ENCODE assay signal across 20 cellular contexts in genomic region chr7:30473903-30474302, GRCh38. TPM values are rescaled to one million over a fixed set of nuclear protein-coding genes. Genes with fewer than 3 reads are reported as not detected.
DNase-seq lines count a peak whose midpoint lies in the region; ATAC-seq, FAIRE-seq and TF ChIP-seq lines count a peak whose summit lies in the region.
"Had no signal": no experiment of that assay in that cellular context is flagged by ENCODE, and none has a peak within 500 bp of the region (broad histone marks: within the 10 kb centered on the region; RNA-seq: fewer than 3 reads in every experiment).

No MANE protein-coding gene starts in this region.

- no peak for DNase-seq in heart right ventricle
- no peak for DNase-seq in left ventricle myocardium superior
- DNase-seq in astrocyte (ENCODE audit: low read depth): no peak
- no peak for DNase-seq in mesendoderm
- no peak for DNase-seq in tibial nerve (ENCODE audit: low spot score in 2 of 2)
- no peak for DNase-seq in AML-193 (lab: John Stamatoyannopoulos, UW)
- DNase-seq in SIG-M5 treated with dmso at 0.1 percent for 504 hours (lab: John Stamatoyannopoulos, UW; ENCODE audit: unreplicated experiment): no peak
- DNase-seq: activated CD4-positive, CD25-positive, alpha-beta regulatory T cell treated with anti-CD3 and anti-CD28 coated beads, Interleukin-2, amount 50 U/mL, for 72 hours; activated gamma-delta T cell; amygdala; Caco-2; foreskin fibroblast; NCI-H146; NCI-H2227 treated with DMSO at 0.1 percent for 48 hours; NK-92 treated with Interleukin-12 subunit alpha and Interleukin-12 subunit beta, amount 100 ng/mL, for 24 hours; stimulated activated CD4-positive, alpha-beta T cell treated with anti-CD3 and anti-CD28 coated beads, Interleukin-12 subunit alpha, Interleukin-12 subunit beta, amount 100 ng/mL, for 4 hours had no signal

- H3K4me3 Mint-ChIP-seq in astrocyte (ENCODE audit: unreplicated experiment): no peak overlapping the region

- H3K9me3 Mint-ChIP-seq in astrocyte (ENCODE audit: unreplicated experiment): no peaks in the 10 kb centered on the region
- H3K9me3 Mint-ChIP-seq: nephron had no signal

- no peak overlapping the region for H3K56ac ChIP-seq in mesendoderm (ENCODE audit: low read length)

- no peak overlapping the region for H3K4ac ChIP-seq in mesendoderm (ENCODE audit: low read depth, low read length)

- no peak for TF ChIP-seq POLR2A in tibial nerve (IDR thresholded peaks at IDR 0.05)

- peaks cover 37% of the 10 kb centered on the region for H3K79me2 ChIP-seq in astrocyte (ENCODE audit: insufficient read depth, low read length)
- H3K79me2 ChIP-seq in mesendoderm (ENCODE audit: control insufficient read depth, insufficient read depth, low read length): peaks cover 2% of the 10 kb centered on the region

- 85 to 88% methylated on average over 1 of the region's 1 CpG for WGBS in heart right ventricle, 2 donors
- WGBS in mesendoderm (ENCODE audit: extremely low coverage, insufficient coverage, low lambda C conversion rate): no CpG with 5 or more reads among the region's 1 CpG
- 87 to 98% methylated on average over 1 of the region's 1 CpG for WGBS in tibial nerve, 2 donors

- peaks cover 58% of the 10 kb centered on the region for H3K4me1 Mint-ChIP-seq in astrocyte (ENCODE audit: low read depth, unreplicated experiment)

- H2AK5ac ChIP-seq in mesendoderm (ENCODE audit: low read length): no peak overlapping the region

- no peak overlapping the region for H2BK120ac ChIP-seq in mesendoderm (ENCODE audit: low read depth, low read length)

- H3K27ac ChIP-seq in heart right ventricle: peak overlapping the region in 7 of 10 donors; percentile 50 to 99 (median 78)
- H3K27ac ChIP-seq in astrocyte (ENCODE audit: low read depth, low read length): no peak overlapping the region
- H3K27ac ChIP-seq in mesendoderm (ENCODE audit: low read depth, low read length): no peak overlapping the region
- H3K27ac ChIP-seq in tibial nerve: peak overlapping the region in 3 of 4 donors; percentile 48 to 97 (median 96)

- H3K18ac ChIP-seq in mesendoderm (ENCODE audit: low read length): peak overlapping the region; percentile 61

- no peak overlapping the region for H3K4me2 ChIP-seq in astrocyte (ENCODE audit: low read length)
- H3K4me2 ChIP-seq in mesendoderm (ENCODE audit: low read length): no peak overlapping the region

- peaks cover 36 to 93% (median 90%) of the 10 kb centered on the region in 9 donors for H3K4me1 ChIP-seq in heart right ventricle
- peaks cover 48% of the 10 kb centered on the region for H3K4me1 ChIP-seq in astrocyte (ENCODE audit: insufficient read depth, low read length)
- peaks cover 15% of the 10 kb centered on the region for H3K4me1 ChIP-seq in mesendoderm (ENCODE audit: control insufficient read depth, low read depth, low read length)
- H3K4me1 ChIP-seq in tibial nerve: peaks cover 0 to 92% (median 76%) of the 10 kb centered on the region in 4 donors

- H3K4me3 ChIP-seq in heart right ventricle: no peak overlapping the region
- no peak overlapping the region for H3K4me3 ChIP-seq in astrocyte (ENCODE audit: insufficient read depth, low read depth, low read length)
- no peak overlapping the region for H3K4me3 ChIP-seq in mesendoderm (ENCODE audit: low read length)
- H3K4me3 ChIP-seq in tibial nerve: no peak overlapping the region

- H3K36me3 Mint-ChIP-seq in astrocyte (ENCODE audit: low read depth, unreplicated experiment): peaks cover 11% of the 10 kb centered on the region

- H3K9ac ChIP-seq in astrocyte (ENCODE audit: low read length) (no peak overlapping the region), mesendoderm (ENCODE audit: low read length) (no peak overlapping the region)

- no peak overlapping the region for H3K23ac ChIP-seq in mesendoderm (ENCODE audit: low read length)

- no peak for TF ChIP-seq EP300 in tibial nerve (IDR thresholded peaks at IDR 0.05)

- FAIRE-seq in astrocyte (lab: Jason Lieb, UNC): no peak
- FAIRE-seq: endometrium, HTR-8/SVneo had no signal

- peaks cover 0 to 5% (median 0%) of the 10 kb centered on the region in 9 donors for H3K36me3 ChIP-seq in heart right ventricle
- no peaks in the 10 kb centered on the region for H3K36me3 ChIP-seq in astrocyte (ENCODE audit: insufficient read depth, low read length)
- no peaks in the 10 kb centered on the region for H3K36me3 ChIP-seq in mesendoderm (ENCODE audit: control insufficient read depth, insufficient read depth, low read length)
- no peaks in the 10 kb centered on the region for H3K36me3 ChIP-seq in tibial nerve

- H3K79me1 ChIP-seq in mesendoderm (ENCODE audit: low read length): peaks cover 5% of the 10 kb centered on the region

- no peak overlapping the region for H2BK15ac ChIP-seq in mesendoderm (replicated peaks; ENCODE audit: low read depth)

- H4K5ac ChIP-seq in mesendoderm (ENCODE audit: low read length): no peak overlapping the region

- no peak overlapping the region for H4K8ac ChIP-seq in mesendoderm (ENCODE audit: low read depth, low read length)

- intact Hi-C loops in heart right ventricle (cut with DNase I): loop anchor here in 2 of 10 donors (5.0 to 10.0 kb wide), 2 partner anchors 33 to 189 kb away; partner anchors contain the start of gene ZNRF2 (in 1 of the 2)
- intact Hi-C loops in left ventricle myocardium superior (cut with micrococcal nuclease): no loop called here

- H2AFZ ChIP-seq in astrocyte (ENCODE audit: low read depth, low read length): no peak overlapping the region

- H2BK5ac ChIP-seq in mesendoderm (ENCODE audit: low read length): no peak overlapping the region

- H3K27me3 Mint-ChIP-seq in astrocyte (ENCODE audit: low read depth, unreplicated experiment): no peaks in the 10 kb centered on the region

- peak overlapping the region; percentile 34 for H3K27ac Mint-ChIP-seq in astrocyte (ENCODE audit: unreplicated experiment)

- H3K9me3 ChIP-seq in heart right ventricle: no peaks in the 10 kb centered on the region
- H3K9me3 ChIP-seq in astrocyte (ENCODE audit: insufficient read depth, low read depth, low read length): no peaks in the 10 kb centered on the region
- no peaks in the 10 kb centered on the region for H3K9me3 ChIP-seq in tibial nerve
- H3K9me3 ChIP-seq: Caco-2 had no signal

- H3K27me3 ChIP-seq in heart right ventricle (no peaks in the 10 kb centered on the region), astrocyte (ENCODE audit: insufficient read depth, low read length) (no peaks in the 10 kb centered on the region), mesendoderm (ENCODE audit: insufficient read depth, low read length, poor library complexity) (peaks cover 6% of the 10 kb centered on the region), tibial nerve (no peaks in the 10 kb centered on the region)

- no peak for ATAC-seq in heart right ventricle
- no peak for ATAC-seq in left ventricle myocardium superior
- no peak for ATAC-seq in HG03039 (IDR thresholded peaks at IDR 0.05; ENCODE audit: unreplicated experiment)

- no peak for TF ChIP-seq CTCF in heart right ventricle (IDR thresholded peaks at IDR 0.05)
- TF ChIP-seq CTCF in astrocyte (IDR thresholded peaks at IDR 0.05; ENCODE audit: insufficient read depth, low read depth, low read length): no peak
- no peak for TF ChIP-seq CTCF in tibial nerve (IDR thresholded peaks at IDR 0.05)

- no peaks in the 10 kb centered on the region for H4K20me1 ChIP-seq in astrocyte (ENCODE audit: insufficient read depth, low read length)

RNA-seq across cellular contexts. Expression of gene NOD1, which starts 4.7 kb away (rescaled TPM):
- 10 to 100 TPM in 3 of 10 donors, 1 to 10 TPM in 7; 6.3 to 19.1 (median 8.6) TPM for total RNA-seq in heart right ventricle
- 10 to 100 TPM in 1 of 2 donors, 1 to 10 TPM in 1; 7.6 to 18.4 TPM for polyA plus RNA-seq in heart right ventricle
- 6.9 TPM for total RNA-seq in left ventricle myocardium superior
- total RNA-seq in astrocyte: 9.3 and 9.7 TPM in 2 replicates
- 5.5 TPM for polyA plus RNA-seq in mesendoderm (2013, experiment 1 of 2)
- 5.2 TPM for polyA plus RNA-seq in mesendoderm (2013, experiment 2 of 2)
- total RNA-seq in tibial nerve: 10 to 100 TPM; 14.9 to 50.4 (median 31.8) TPM

RNA-seq across cellular contexts. Expression of gene GGCT, which starts 30.7 kb away (rescaled TPM):
- total RNA-seq in heart right ventricle (10 to 100 TPM; 13.8 to 29.3 (median 18.3) TPM), left ventricle myocardium superior (18.2 TPM), astrocyte (27.7 and 29.6 TPM in 2 replicates), tibial nerve (10 to 100 TPM; 12.2 to 39.6 (median 29.6) TPM)
- polyA plus RNA-seq in heart right ventricle: 10 to 100 TPM; 31.7 to 54.2 TPM
- 81.7 TPM for polyA plus RNA-seq in mesendoderm (2013, experiment 1 of 2)
- 83.4 TPM for polyA plus RNA-seq in mesendoderm (2013, experiment 2 of 2)

Comparison
In these comparisons a context has a peak if more than half of its experiments do, and no peak if none do; other contexts are left out.
1. H3K27ac ChIP-seq: peak in heart right ventricle (7 of 10) and tibial nerve (3 of 4); none in astrocyte (single experiment) and mesendoderm (single experiment).